In genomic region chr19:1040476-1041271, GRCh38 we compare ENCODE assay signal across 8 cellular contexts. TPM values are rescaled to one million over a fixed set of nuclear protein-coding genes. Genes with fewer than 3 reads are reported as not detected.
A peak's percentile ranks its signal among the peaks of the same experiment; 100 is the strongest.
DNase-seq lines count a peak whose midpoint lies in the region; ATAC-seq and TF ChIP-seq lines count a peak whose summit lies in the region.

No MANE protein-coding gene starts in this region.

- H3K27me3 ChIP-seq in rectal smooth muscle tissue (ENCODE audit: control insufficient read depth, insufficient read depth, low read length): peaks cover 3% of the 10 kb centered on the region
- peaks cover 12 to 15% of the 10 kb centered on the region in 2 donors for H3K27me3 ChIP-seq in uterus

- ATAC-seq in HG02798 (IDR thresholded peaks at IDR 0.05; ENCODE audit: poor library complexity, unreplicated experiment): peak; percentile 48

- intact Hi-C loops in uterus (cut with DNase I; ENCODE audit: low total_unique reads): no loop called here

- H3K36me3 ChIP-seq in ES-I3 (ENCODE audit: insufficient read depth, low read length) (peaks cover 5% of the 10 kb centered on the region; the same call in 1 of the 2 replicates), rectal smooth muscle tissue (ENCODE audit: control insufficient read depth, insufficient read depth, low read length) (peaks cover 5% of the 10 kb centered on the region), uterus (no peaks in the 10 kb centered on the region)

- peak overlapping the region; percentile 65 for H3K9ac ChIP-seq in ES-I3 (ENCODE audit: low read depth, low read length)
- no peak overlapping the region for H3K9ac ChIP-seq in rectal smooth muscle tissue (ENCODE audit: low read length)

- in situ Hi-C loops in astrocyte of the cerebellum (cut with HindIII; ENCODE audit: low sequenced_read_pairs): no loop called here

- H3K9me3 ChIP-seq in ES-I3 (ENCODE audit: control insufficient read depth, insufficient read depth, low read length) (no peaks in the 10 kb centered on the region), uterus (no peaks in the 10 kb centered on the region)

- no peak for TF ChIP-seq CTCF in astrocyte of the cerebellum (IDR thresholded peaks at IDR 0.05; ENCODE audit: low read depth, low read length, missing control alignments)
- no peak for TF ChIP-seq CTCF in uterus (IDR thresholded peaks at IDR 0.05)

- H3K4me1 ChIP-seq in ES-I3 (ENCODE audit: insufficient read depth, low read length) (no peaks in the 10 kb centered on the region), rectal smooth muscle tissue (ENCODE audit: control insufficient read depth, insufficient read depth, low read length) (peaks cover 9% of the 10 kb centered on the region), uterus (peaks cover 0 to 19% of the 10 kb centered on the region in 2 donors)

- H3K4me3 ChIP-seq in astrocyte of the cerebellum (ENCODE audit: low read depth, low read length): peak overlapping the region; percentile 50
- H3K4me3 ChIP-seq in rectal smooth muscle tissue (ENCODE audit: low read length): peak overlapping the region; percentile 71
- peak overlapping the region; percentile 27 to 36 for H3K4me3 ChIP-seq in uterus

- peak; percentile 83 for DNase-seq in NCI-H187 treated with DMSO at 0.1 percent for 48 hours (lab: John Stamatoyannopoulos, UW)
- peak; percentile 88 for DNase-seq in T1000 (lab: John Stamatoyannopoulos, UW)
- peak; percentile 86 for DNase-seq in astrocyte of the cerebellum (ENCODE audit: low read depth)
- DNase-seq in hepatic stellate cell (ENCODE audit: low spot score): peak; percentile 100
- peak; percentile 74 to 76 for DNase-seq in uterus

- H3K27ac ChIP-seq in rectal smooth muscle tissue (ENCODE audit: low read depth, low read length): no peak overlapping the region
- H3K27ac ChIP-seq in uterus: no peak overlapping the region

- no peak for TF ChIP-seq POLR2A in uterus (IDR thresholded peaks at IDR 0.05)

RNA-seq across cellular contexts. Expression of gene ABCA7, which starts 0.8 kb away (rescaled TPM):
- 10 to 100 TPM in 1 of 4 donors, 1 to 10 TPM in 2, under 1 TPM in 1; 0.59 to 10.4 (median 2.7) TPM for total RNA-seq in uterus

RNA-seq across cellular contexts. Expression of gene CNN2, which starts 14.3 kb away (rescaled TPM):
- total RNA-seq in uterus: 100 to 1,000 TPM in 2 of 4 donors, 10 to 100 TPM in 2; 14.3 to 186 (median 88.5) TPM

RNA-seq across cellular contexts. Expression of gene RNU6-2, which starts 19.4 kb away (rescaled TPM):
- total RNA-seq in uterus: not detected

RNA-seq across cellular contexts. Expression of gene TMEM259, which starts 19.8 kb away (rescaled TPM):
- 100 to 1,000 TPM in 1 of 4 donors, 10 to 100 TPM in 3; 47.4 to 164 (median 56.9) TPM for total RNA-seq in uterus

RNA-seq across cellular contexts. Expression of gene ARHGAP45, which starts 26.3 kb away (rescaled TPM):
- 100 to 1,000 TPM in 1 of 4 donors, 1 to 10 TPM in 3; 4.1 to 154 (median 8.6) TPM for total RNA-seq in uterus
